Comparison of ENCODE assay signal across 1 cellular context in genomic region chr5:7874639-7875038, GRCh38.
TF ChIP-seq lines count a peak whose summit lies in the region.

No MANE protein-coding gene starts in this region.

TF ChIP-seq in K562, 482 proteins besides CTCF, POLR2A, EP300 and RAD21:
- TF ChIP-seq ZBTB40 (IDR thresholded peaks at IDR 0.05) (peak; percentile 80), ZBTB40 (CRISPR knock-in tag; IDR thresholded peaks at IDR 0.05) (peak; percentile 64; the same call in 1 of the 2 replicates), E2F4 (CRISPR knock-in tag; IDR thresholded peaks at IDR 0.05; ENCODE audit: low read depth) (no peak)
